ENCODE assay signal across 36 cellular contexts in the genomic region with DNA sequence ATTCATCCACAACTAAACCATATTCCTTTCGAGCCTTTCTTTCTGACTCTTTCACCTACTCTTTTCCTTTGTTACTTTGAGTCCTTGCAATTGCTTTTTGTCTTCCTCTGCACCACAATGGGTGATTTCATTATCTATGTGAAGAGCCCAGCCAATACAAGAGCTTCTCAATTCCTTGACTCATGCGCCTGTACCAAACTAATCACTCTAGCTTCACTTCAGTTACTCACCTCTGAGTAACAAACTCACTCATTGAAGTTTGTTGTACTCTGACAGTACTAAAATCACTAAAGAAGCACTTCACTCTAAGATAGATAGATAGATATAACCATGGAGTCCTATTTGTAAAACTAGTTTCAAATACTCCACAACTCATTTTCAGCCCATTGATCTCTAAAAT.
"Had no signal": no experiment of that assay in that cellular context is flagged by ENCODE, and none has a peak within 500 bp of the region (broad histone marks: within the 10 kb centered on the region; RNA-seq: fewer than 3 reads in every experiment).

No MANE protein-coding gene starts in this region.

- H3K9ac ChIP-seq: KMS-11 had no signal

- H3K27me3 ChIP-seq: body of pancreas, breast epithelium, Peyer's patch had no signal

- H3K4me2 ChIP-seq: KMS-11 had no signal

- H3K27ac Mint-ChIP-seq: activated CD4-positive, alpha-beta T cell treated with anti-CD3 and anti-CD28 coated beads, Interleukin-2, amount 10 ng/mL, durations not matched to agents 24 days and 14 days; activated CD8-positive, alpha-beta T cell treated with anti-CD3 and anti-CD28 coated beads for 36 hours; activated naive CD4-positive, alpha-beta T cell treated with anti-CD3 and anti-CD28 coated beads, Interleukin-2, amount 50 U/mL, for 24 hours; activated naive CD8-positive, alpha-beta T cell treated with anti-CD3 and anti-CD28 coated beads, Interleukin-2, amount 10 ng/mL, durations not matched to agents 7 days and 5 days; activated T-helper 2 cell treated with anti-CD3 and anti-CD28 coated beads, Interferon-gamma antibody, Interleukin-2, Interleukin-4, amounts not matched to agents 10 μg/mL and 5 μg/mL and 100 μg/mL, durations not matched to agents 14 hours and 24 hours and 36 hours had no signal

- H3K9me3 ChIP-seq: body of pancreas, breast epithelium, Peyer's patch had no signal

- H3K36me3 ChIP-seq: breast epithelium, Peyer's patch, WERI-Rb-1 had no signal

- DNase-seq: activated CD4-positive, alpha-beta T cell treated with anti-CD3 and anti-CD28 coated beads for 1 hour; activated CD4-positive, alpha-beta T cell treated with anti-CD3 and anti-CD28 coated beads, Interleukin-2, amount 10 ng/mL, durations not matched to agents 24 days and 14 days; activated CD4-positive, alpha-beta T cell treated with anti-CD3 and anti-CD28 coated beads, Interleukin-2, amount 50 U/mL, for 4 hours; activated CD4-positive, CD25-positive, alpha-beta regulatory T cell; activated CD8-positive, alpha-beta T cell treated with anti-CD3 and anti-CD28 coated beads for 36 hours; activated gamma-delta T cell; activated naive CD4-positive, alpha-beta T cell treated with Interleukin-2 at 50 U/mL for 16 hours; activated naive CD8-positive, alpha-beta T cell treated with anti-CD3 and anti-CD28 coated beads, Interleukin-2, amount 10 ng/mL, durations not matched to agents 7 days and 5 days; activated T-cell treated with anti-CD3 and anti-CD28 coated beads, Interleukin-2, amount 50 U/mL, for 1 hour; body of pancreas; caudate nucleus; cerebellar nuclear complex; NCI-H1048; NCI-H1105 treated with DMSO at 0.1 percent for 48 hours; NCI-H1436; NCI-H1694; NCI-H1930; NCI-H2081 treated with DMSO at 0.1 percent for 48 hours; NCI-H226; NCI-H446 treated with DMSO at 0.1 percent for 48 hours; NCI-H524; NCI-H748 treated with DMSO at 0.1 percent for 48 hours; NK-92 treated with Interleukin-12 subunit alpha and Interleukin-12 subunit beta, amount 100 ng/mL, for 24 hours; PC-3; Peyer's patch; SIG-M5; T-helper 1 cell; T-helper 2 cell; T-helper 9 cell; WERI-Rb-1 had no signal

- H3K27me3 Mint-ChIP-seq: activated CD4-positive, alpha-beta T cell treated with anti-CD3 and anti-CD28 coated beads, Interleukin-2, amount 10 ng/mL, durations not matched to agents 24 days and 14 days; activated CD8-positive, alpha-beta T cell treated with anti-CD3 and anti-CD28 coated beads for 36 hours; activated naive CD4-positive, alpha-beta T cell treated with anti-CD3 and anti-CD28 coated beads, Interleukin-2, amount 50 U/mL, for 24 hours; activated naive CD8-positive, alpha-beta T cell treated with anti-CD3 and anti-CD28 coated beads, Interleukin-2, amount 10 ng/mL, durations not matched to agents 7 days and 5 days had no signal

- H3K9me3 Mint-ChIP-seq: activated CD4-positive, alpha-beta T cell treated with anti-CD3 and anti-CD28 coated beads, Interleukin-2, amount 10 ng/mL, durations not matched to agents 24 days and 14 days had no signal

- H3K4me3 ChIP-seq: body of pancreas, breast epithelium, Peyer's patch had no signal

- H3K27ac ChIP-seq: body of pancreas, breast epithelium, KMS-11, Peyer's patch, RWPE1, WERI-Rb-1 had no signal

- FAIRE-seq: astrocyte had no signal

- H3K4me1 Mint-ChIP-seq: activated CD4-positive, alpha-beta T cell treated with anti-CD3 and anti-CD28 coated beads, Interleukin-2, amount 10 ng/mL, durations not matched to agents 24 days and 14 days; activated naive CD4-positive, alpha-beta T cell treated with anti-CD3 and anti-CD28 coated beads, Interleukin-2, amount 50 U/mL, for 24 hours; activated naive CD8-positive, alpha-beta T cell treated with anti-CD3 and anti-CD28 coated beads, Interleukin-2, amount 10 ng/mL, durations not matched to agents 7 days and 5 days had no signal

- H3K4me1 ChIP-seq: body of pancreas, breast epithelium, Peyer's patch had no signal

- H3K36me3 Mint-ChIP-seq: activated naive CD4-positive, alpha-beta T cell treated with anti-CD3 and anti-CD28 coated beads, Interleukin-2, amount 50 U/mL, for 24 hours; activated naive CD8-positive, alpha-beta T cell treated with anti-CD3 and anti-CD28 coated beads, Interleukin-2, amount 10 ng/mL, durations not matched to agents 7 days and 5 days had no signal

- H3K4me3 Mint-ChIP-seq: activated CD4-positive, alpha-beta T cell treated with anti-CD3 and anti-CD28 coated beads, Interleukin-2, amount 10 ng/mL, durations not matched to agents 24 days and 14 days; activated CD8-positive, alpha-beta T cell treated with anti-CD3 and anti-CD28 coated beads for 36 hours; activated naive CD4-positive, alpha-beta T cell treated with anti-CD3 and anti-CD28 coated beads, Interleukin-2, amount 50 U/mL, for 24 hours; activated naive CD8-positive, alpha-beta T cell treated with anti-CD3 and anti-CD28 coated beads, Interleukin-2, amount 10 ng/mL, durations not matched to agents 7 days and 5 days had no signal
